ENCODE assay signal across 34 cellular contexts in genomic region chr7:89780291-89780690, GRCh38.
"Had no signal": no experiment of that assay in that cellular context is flagged by ENCODE, and none has a peak within 500 bp of the region (broad histone marks: within the 10 kb centered on the region; RNA-seq: fewer than 3 reads in every experiment).

No MANE protein-coding gene starts in this region.

- H3K9me3 Mint-ChIP-seq: stimulated activated naive CD8-positive, alpha-beta T cell treated with anti-CD3 and anti-CD28 coated beads, Interleukin-15, amount 100 ng/mL, for 72 hours; type B pancreatic cell had no signal

- H3K4me3 Mint-ChIP-seq: activated CD4-positive, alpha-beta memory T cell treated with anti-CD3 and anti-CD28 coated beads, Interleukin-2, amount 10 ng/mL, durations not matched to agents 7 days and 5 days; activated CD4-positive, alpha-beta T cell treated with anti-CD3 and anti-CD28 coated beads, Interleukin-2, amount 10 ng/mL, durations not matched to agents 7 days and 5 days; activated T-cell treated with anti-CD3 and anti-CD28 coated beads, Interleukin-2, amount 50 U/mL, for 4 hours; activated T-helper 17 cell treated with anti-CD3 and anti-CD28 coated beads, Interleukin-2, amount 50 U/mL, for 72 hours; dendritic cell treated with granulocyte-macrophage colony-stimulating factor and Interleukin-4, amounts not matched to agents 40 ng/mL and 50 ng/mL, for 4 days; natural killer cell; stimulated activated memory B cell treated with anti-CD40 and anti-IgM and Interleukin-4, amounts not matched to agents 10 μg/mL and 1 μg/mL and 100 μg/mL, for 72 hours; stimulated activated naive CD8-positive, alpha-beta T cell treated with anti-CD3 and anti-CD28 coated beads, Interleukin-15, amount 100 ng/mL, for 72 hours; T-helper 17 cell; type B pancreatic cell had no signal

- H3K27ac Mint-ChIP-seq: activated CD4-positive, alpha-beta memory T cell treated with anti-CD3 and anti-CD28 coated beads, Interleukin-2, amount 10 ng/mL, durations not matched to agents 7 days and 5 days; activated CD4-positive, alpha-beta T cell treated with anti-CD3 and anti-CD28 coated beads, Interleukin-2, amount 10 ng/mL, durations not matched to agents 7 days and 5 days; activated T-helper 17 cell treated with anti-CD3 and anti-CD28 coated beads, Interleukin-2, amount 50 U/mL, for 72 hours; dendritic cell treated with granulocyte-macrophage colony-stimulating factor and Interleukin-4, amounts not matched to agents 40 ng/mL and 50 ng/mL, for 4 days; natural killer cell; stimulated activated memory B cell treated with anti-CD40 and anti-IgM and Interleukin-4, amounts not matched to agents 10 μg/mL and 1 μg/mL and 100 μg/mL, for 72 hours; stimulated activated naive CD8-positive, alpha-beta T cell treated with anti-CD3 and anti-CD28 coated beads, Interleukin-15, amount 100 ng/mL, for 72 hours; T-helper 17 cell; type B pancreatic cell had no signal

- H3K27me3 ChIP-seq: brain microvascular endothelial cell, gastrocnemius medialis, left lung, neutrophil, uterus had no signal

- H3K36me3 Mint-ChIP-seq: stimulated activated memory B cell treated with anti-CD40 and anti-IgM and Interleukin-4, amounts not matched to agents 10 μg/mL and 1 μg/mL and 100 μg/mL, for 72 hours; type B pancreatic cell had no signal

- H3K4me1 ChIP-seq: gastrocnemius medialis, left lung, lower lobe of right lung, uterus had no signal

- H3K9me3 ChIP-seq: gastrocnemius medialis, lower lobe of right lung, neutrophil, uterus had no signal

- H3K36me3 ChIP-seq: brain microvascular endothelial cell, gastrocnemius medialis, left lung, lower lobe of right lung, neutrophil, uterus had no signal

- H3K4me3 ChIP-seq: gastrocnemius medialis, left lung, lower lobe of right lung, skin epidermis, uterus had no signal

- H3K4me1 Mint-ChIP-seq: activated CD4-positive, alpha-beta memory T cell treated with anti-CD3 and anti-CD28 coated beads, Interleukin-2, amount 10 ng/mL, durations not matched to agents 7 days and 5 days; activated CD4-positive, alpha-beta T cell treated with anti-CD3 and anti-CD28 coated beads, Interleukin-2, amount 10 ng/mL, durations not matched to agents 7 days and 5 days; activated T-helper 17 cell treated with anti-CD3 and anti-CD28 coated beads, Interleukin-2, amount 50 U/mL, for 72 hours; natural killer cell; stimulated activated memory B cell treated with anti-CD40 and anti-IgM and Interleukin-4, amounts not matched to agents 10 μg/mL and 1 μg/mL and 100 μg/mL, for 72 hours; stimulated activated naive CD8-positive, alpha-beta T cell treated with anti-CD3 and anti-CD28 coated beads, Interleukin-15, amount 100 ng/mL, for 72 hours; T-helper 17 cell had no signal

- DNase-seq: activated CD4-positive, alpha-beta memory T cell treated with anti-CD3 and anti-CD28 coated beads, Interleukin-2, amount 10 ng/mL, durations not matched to agents 7 days and 5 days; activated CD4-positive, alpha-beta T cell treated with anti-CD3 and anti-CD28 coated beads for 1 hour; activated CD4-positive, alpha-beta T cell treated with anti-CD3 and anti-CD28 coated beads, Interleukin-2, amount 10 ng/mL, durations not matched to agents 7 days and 5 days; activated gamma-delta T cell treated with Interleukin-2 at 50 U/mL for 16 hours; activated naive CD4-positive, alpha-beta T cell treated with anti-CD3 and anti-CD28 coated beads, Interleukin-2, amount 50 U/mL, for 16 hours; activated T-cell treated with anti-CD3 and anti-CD28 coated beads, Interleukin-2, amount 50 U/mL, for 4 hours; amniotic stem cell; brain microvascular endothelial cell; caudate nucleus; effector CD8-positive, alpha-beta T cell; gastrocnemius medialis; glutamatergic neuron; left lung; lower lobe of right lung; mesenchymal stem cell; natural killer cell; stimulated activated CD4-positive, alpha-beta T cell treated with anti-CD3 and anti-CD28 coated beads, Interleukin-4, amount 100 ng/mL, for 4 hours; stimulated activated CD8-positive, alpha-beta memory T cell treated with anti-CD3 and anti-CD28 coated beads, Interleukin-4, amount 100 ng/mL, for 48 hours; stimulated activated naive CD8-positive, alpha-beta T cell treated with anti-CD3 and anti-CD28 coated beads, Interleukin-15, amount 100 ng/mL, for 72 hours; substantia nigra; T-helper 17 cell; T1000; uterus had no signal

- H3K27me3 Mint-ChIP-seq: activated CD4-positive, alpha-beta memory T cell treated with anti-CD3 and anti-CD28 coated beads, Interleukin-2, amount 10 ng/mL, durations not matched to agents 7 days and 5 days; activated CD4-positive, alpha-beta T cell treated with anti-CD3 and anti-CD28 coated beads, Interleukin-2, amount 10 ng/mL, durations not matched to agents 7 days and 5 days; activated T-helper 17 cell treated with anti-CD3 and anti-CD28 coated beads, Interleukin-2, amount 50 U/mL, for 72 hours; dendritic cell treated with granulocyte-macrophage colony-stimulating factor and Interleukin-4, amounts not matched to agents 40 ng/mL and 50 ng/mL, for 4 days; stimulated activated memory B cell treated with anti-CD40 and anti-IgM and Interleukin-4, amounts not matched to agents 10 μg/mL and 1 μg/mL and 100 μg/mL, for 72 hours; stimulated activated naive CD8-positive, alpha-beta T cell treated with anti-CD3 and anti-CD28 coated beads, Interleukin-15, amount 100 ng/mL, for 72 hours; T-helper 17 cell had no signal

- H3K27ac ChIP-seq: brain microvascular endothelial cell, epithelial cell of prostate, gastrocnemius medialis, left lung, lower lobe of right lung, neutrophil, skin epidermis, uterus had no signal

- ATAC-seq: activated T-cell treated with anti-CD3 and anti-CD28 coated beads, Interleukin-2, amount 50 U/mL, for 4 hours; activated T-helper 17 cell treated with anti-CD3 and anti-CD28 coated beads, Interleukin-2, amount 50 U/mL, for 72 hours; gastrocnemius medialis; left lung; lower lobe of right lung; natural killer cell; sciatic nerve; stimulated activated memory B cell treated with anti-CD40 and anti-IgM and Interleukin-4, amounts not matched to agents 10 μg/mL and 1 μg/mL and 100 μg/mL, for 72 hours; stimulated activated naive CD8-positive, alpha-beta T cell treated with anti-CD3 and anti-CD28 coated beads, Interleukin-15, amount 100 ng/mL, for 72 hours; T-helper 17 cell had no signal

- FAIRE-seq: astrocyte, endometrium, keratinocyte had no signal
